Comparison of ENCODE assay signal across 1 cellular context in genomic region chr20:62045118-62045517, GRCh38.
TF ChIP-seq lines count a peak whose summit lies in the region.

No MANE protein-coding gene starts in this region.

TF ChIP-seq in HepG2, 621 proteins besides CTCF, POLR2A, EP300 and RAD21 (continued from another document):
- TF ChIP-seq, protein P1, sequence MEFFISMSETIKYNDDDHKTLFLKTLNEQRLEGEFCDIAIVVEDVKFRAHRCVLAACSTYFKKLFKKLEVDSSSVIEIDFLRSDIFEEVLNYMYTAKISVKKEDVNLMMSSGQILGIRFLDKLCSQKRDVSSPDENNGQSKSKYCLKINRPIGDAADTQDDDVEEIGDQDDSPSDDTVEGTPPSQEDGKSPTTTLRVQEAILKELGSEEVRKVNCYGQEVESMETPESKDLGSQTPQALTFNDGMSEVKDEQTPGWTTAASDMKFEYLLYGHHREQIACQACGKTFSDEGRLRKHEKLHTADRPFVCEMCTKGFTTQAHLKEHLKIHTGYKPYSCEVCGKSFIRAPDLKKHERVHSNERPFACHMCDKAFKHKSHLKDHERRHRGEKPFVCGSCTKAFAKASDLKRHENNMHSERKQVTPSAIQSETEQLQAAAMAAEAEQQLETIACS (CRISPR knock-in tag; IDR thresholded peaks at IDR 0.05) = no peak
